ENCODE assay signal across 9 cellular contexts in the genomic region with DNA sequence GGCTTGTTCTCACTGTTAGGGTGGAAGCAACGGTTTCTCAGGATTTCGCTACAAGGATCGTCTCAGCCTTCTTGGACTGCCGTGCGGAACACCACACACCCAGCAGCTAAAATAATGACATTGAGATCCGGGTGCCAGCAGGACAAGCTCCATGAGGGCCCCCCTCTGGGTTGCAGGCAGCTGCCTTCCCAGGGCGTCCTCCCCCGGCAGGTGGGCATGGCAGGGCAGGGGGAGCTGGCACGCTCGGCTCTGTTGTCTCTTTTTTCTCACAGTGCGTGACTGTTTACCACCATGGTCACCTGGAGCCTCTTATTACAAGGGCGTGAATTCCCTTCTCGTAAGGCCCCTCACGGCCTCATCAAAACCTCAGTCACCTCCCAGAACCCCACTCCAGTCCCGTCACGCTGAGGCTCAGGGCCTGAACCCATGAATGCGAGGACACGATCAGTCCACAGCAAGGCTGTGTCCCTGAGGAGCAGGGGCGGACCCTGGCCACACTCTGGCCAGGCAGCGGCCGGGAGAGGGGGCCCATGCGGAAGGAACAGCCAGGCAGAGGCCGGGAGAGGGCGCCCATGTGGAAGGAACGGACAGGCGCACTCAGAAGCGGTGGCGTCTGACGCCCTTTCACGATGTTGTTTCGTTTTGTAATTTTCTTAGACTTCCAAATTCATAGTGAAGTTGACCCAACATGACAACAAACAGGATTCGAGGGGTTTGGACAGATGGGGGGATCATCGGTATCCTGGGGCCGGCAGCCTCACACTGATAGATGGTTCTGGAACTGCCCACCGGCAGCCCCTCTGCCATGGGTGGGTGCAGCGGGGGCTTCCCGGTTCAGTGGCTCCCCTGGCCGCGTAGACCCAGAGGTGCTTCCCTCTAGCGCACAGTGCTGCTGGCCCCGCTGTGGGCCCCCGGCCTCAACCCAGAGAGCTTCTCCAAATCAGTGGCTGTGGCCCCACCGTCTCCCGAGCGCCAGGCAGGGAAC. TPM values are rescaled to one million over a fixed set of nuclear protein-coding genes. Genes with fewer than 3 reads are reported as not detected.
A peak's percentile ranks its signal among the peaks of the same experiment; 100 is the strongest.
DNase-seq lines count a peak whose midpoint lies in the region; ATAC-seq and TF ChIP-seq lines count a peak whose summit lies in the region.
"Had no signal": no experiment of that assay in that cellular context is flagged by ENCODE, and none has a peak within 500 bp of the region (broad histone marks: within the 10 kb centered on the region; RNA-seq: fewer than 3 reads in every experiment).

No MANE protein-coding gene starts in this region.

- no peaks in the 10 kb centered on the region for H3K79me2 ChIP-seq in trophoblast cell (ENCODE audit: control insufficient read depth, insufficient read depth, low read length, poor library complexity)

- H3K9ac ChIP-seq in trophoblast cell (ENCODE audit: low read length): no peak overlapping the region

- H3K27me3 Mint-ChIP-seq in CD14-positive monocyte (ENCODE audit: low read depth in 3 of 3): peaks cover 63 to 82% (median 72%) of the 10 kb centered on the region in 3 donors
- peaks cover 64% of the 10 kb centered on the region for H3K27me3 Mint-ChIP-seq in activated naive CD8-positive, alpha-beta T cell treated with anti-CD3 and anti-CD28 coated beads, Interleukin-2, amount 10 ng/mL, durations not matched to agents 7 days and 5 days

- no peak overlapping the region for H2BK120ac ChIP-seq in trophoblast cell (ENCODE audit: insufficient read depth, low read length, poor library complexity)

- H3K4me3 ChIP-seq in H7 (ENCODE audit: insufficient read depth, low read depth, low read length) (no peak overlapping the region), cardiac muscle cell (no peak overlapping the region), trophoblast cell (ENCODE audit: low read depth, low read length) (no peak overlapping the region)
- H3K4me3 ChIP-seq: SJCRH30 had no signal

- no peak overlapping the region for H4K8ac ChIP-seq in trophoblast cell (ENCODE audit: low read depth, low read length)

- no peak overlapping the region for H3K4ac ChIP-seq in trophoblast cell (ENCODE audit: low read depth, low read length)

- H2BK5ac ChIP-seq in trophoblast cell (ENCODE audit: low read depth, low read length, poor library complexity): no peak overlapping the region

- H3K27ac ChIP-seq in cardiac muscle cell (no peak overlapping the region), trophoblast cell (ENCODE audit: low read depth, low read length) (no peak overlapping the region)
- H3K27ac ChIP-seq: SJCRH30 had no signal

- ATAC-seq in activated naive CD8-positive, alpha-beta T cell treated with anti-CD3 and anti-CD28 coated beads, Interleukin-2, amount 10 ng/mL, durations not matched to agents 7 days and 5 days (ENCODE audit: low read depth): peak; percentile 70
- ATAC-seq in GM21390 (IDR thresholded peaks at IDR 0.05; ENCODE audit: unreplicated experiment): no peak
- ATAC-seq in HG03175 (IDR thresholded peaks at IDR 0.05; ENCODE audit: unreplicated experiment): no peak

- no peaks in the 10 kb centered on the region for H3K79me1 ChIP-seq in trophoblast cell (ENCODE audit: low read length)

- peak; percentile 54 for TF ChIP-seq CTCF in CD14-positive monocyte (IDR thresholded peaks at IDR 0.05)
- TF ChIP-seq CTCF in cardiac muscle cell (IDR thresholded peaks at IDR 0.05; ENCODE audit: low read depth, low read length): peak; percentile 79

- H3K18ac ChIP-seq in trophoblast cell (ENCODE audit: low read length): no peak overlapping the region

- DNase-seq in CD14-positive monocyte (ENCODE audit: low spot score) (no peak), H7 (peak; percentile 94), NCI-H82 treated with DMSO at 0.1 percent for 48 hours (lab: John Stamatoyannopoulos, UW; ENCODE audit: unreplicated experiment) (peak; percentile 49), cardiac muscle cell (ENCODE audit: low read depth in 1 of 2, low spot score in 1 of 2) (peak; percentile 79 to 84), trophoblast cell (peak; percentile 69 to 75)
- DNase-seq in activated naive CD8-positive, alpha-beta T cell treated with anti-CD3 and anti-CD28 coated beads, Interleukin-2, amount 10 ng/mL, durations not matched to agents 7 days and 5 days: peak; percentile 64

- H2AFZ ChIP-seq in trophoblast cell (ENCODE audit: insufficient read depth, low read length, poor library complexity): no peak overlapping the region

- no peaks in the 10 kb centered on the region for H3K4me1 ChIP-seq in cardiac muscle cell (ENCODE audit: low read depth)
- H3K4me1 ChIP-seq in trophoblast cell (ENCODE audit: control insufficient read depth in 1 of 2, insufficient read depth in 2 of 2, low read length in 2 of 2): peaks cover 0 to 7% of the 10 kb centered on the region in 2 experiments

- intact Hi-C loops in CD14-positive monocyte (cut with micrococcal nuclease): no loop called here

- H2AK5ac ChIP-seq in trophoblast cell (ENCODE audit: low read length): no peak overlapping the region

- no peaks in the 10 kb centered on the region for H3K9me3 ChIP-seq in cardiac muscle cell (ENCODE audit: low read depth)
- no peaks in the 10 kb centered on the region for H3K9me3 ChIP-seq in trophoblast cell (ENCODE audit: insufficient read depth, low read depth, low read length)
- H3K9me3 ChIP-seq: SJCRH30 had no signal

- H4K12ac ChIP-seq in trophoblast cell (ENCODE audit: low read depth, low read length): no peak overlapping the region

- peaks cover 0 to 22% (median 5%) of the 10 kb centered on the region in 7 donors for H3K9me3 Mint-ChIP-seq in CD14-positive monocyte
- no peaks in the 10 kb centered on the region for H3K9me3 Mint-ChIP-seq in activated naive CD8-positive, alpha-beta T cell treated with anti-CD3 and anti-CD28 coated beads, Interleukin-2, amount 10 ng/mL, durations not matched to agents 7 days and 5 days

- no peak overlapping the region for H3K23ac ChIP-seq in trophoblast cell (ENCODE audit: low read length)

- H3K36me3 Mint-ChIP-seq in CD14-positive monocyte: no peaks in the 10 kb centered on the region
- no peaks in the 10 kb centered on the region for H3K36me3 Mint-ChIP-seq in activated naive CD8-positive, alpha-beta T cell treated with anti-CD3 and anti-CD28 coated beads, Interleukin-2, amount 10 ng/mL, durations not matched to agents 7 days and 5 days

- peaks cover 27% of the 10 kb centered on the region for H3K4me1 Mint-ChIP-seq in CD14-positive monocyte
- peaks cover 22% of the 10 kb centered on the region for H3K4me1 Mint-ChIP-seq in activated naive CD8-positive, alpha-beta T cell treated with anti-CD3 and anti-CD28 coated beads, Interleukin-2, amount 10 ng/mL, durations not matched to agents 7 days and 5 days

- no CpG with 5 or more reads among the region's 45 CpGs for WGBS in trophoblast cell (ENCODE audit: extremely low coverage, insufficient coverage, insufficient read length)

- H2BK12ac ChIP-seq in trophoblast cell (ENCODE audit: low read length): no peak overlapping the region

- POLR2A ChIA-PET in activated naive CD8-positive, alpha-beta T cell treated with anti-CD3 and anti-CD28 coated beads, Interleukin-2, amount 10 ng/mL, durations not matched to agents 7 days and 5 days (lab: Charles Lee): interaction anchor here (1.1 to 1.2 kb wide), 2 partner anchors 11 to 14 kb away, joined by 3 read pairs; no protein-coding TSS in a partner anchor

- peak overlapping the region; percentile 80 to 91 for H3K4me3 Mint-ChIP-seq in CD14-positive monocyte
- peak overlapping the region; percentile 78 for H3K4me3 Mint-ChIP-seq in activated naive CD8-positive, alpha-beta T cell treated with anti-CD3 and anti-CD28 coated beads, Interleukin-2, amount 10 ng/mL, durations not matched to agents 7 days and 5 days

- H3K27me3 ChIP-seq in H7 (ENCODE audit: control insufficient read depth, insufficient read depth, low read length): peaks cover 37% of the 10 kb centered on the region
- peaks cover 28% of the 10 kb centered on the region for H3K27me3 ChIP-seq in cardiac muscle cell
- H3K27me3 ChIP-seq in trophoblast cell (ENCODE audit: insufficient read depth, low read length): peaks cover 7% of the 10 kb centered on the region
- H3K27me3 ChIP-seq: SJCRH30 had no signal

- H3K36me3 ChIP-seq in H7 (replicated peaks; ENCODE audit: control insufficient read depth, insufficient read depth, low read length) (no peaks in the 10 kb centered on the region), cardiac muscle cell (no peaks in the 10 kb centered on the region), trophoblast cell (ENCODE audit: control insufficient read depth in 1 of 2, insufficient read depth in 2 of 2, low read length in 2 of 2) (no peaks in the 10 kb centered on the region)
- H3K36me3 ChIP-seq: SJCRH30 had no signal

- no peak overlapping the region for H3K14ac ChIP-seq in trophoblast cell (ENCODE audit: low read length)

- H3K27ac Mint-ChIP-seq in CD14-positive monocyte: peak overlapping the region in 1 of 7 donors; percentile 25
- H3K27ac Mint-ChIP-seq in activated naive CD8-positive, alpha-beta T cell treated with anti-CD3 and anti-CD28 coated beads, Interleukin-2, amount 10 ng/mL, durations not matched to agents 7 days and 5 days: peak overlapping the region; percentile 54

- no peak overlapping the region for H3K4me2 ChIP-seq in trophoblast cell (ENCODE audit: low read length)

- H4K91ac ChIP-seq in trophoblast cell (ENCODE audit: low read depth, low read length): no peak overlapping the region

RNA-seq across cellular contexts. Expression of a gene that starts 10.0 kb away (rescaled TPM):
- polyA plus RNA-seq in CD14-positive monocyte (not detected), cardiac muscle cell (not detected in 2 replicates)
- not detected in 2 replicates for total RNA-seq in H7 (2014; rRNA removed; shearing (Covaris generic))
- not detected for total RNA-seq in activated naive CD8-positive, alpha-beta T cell treated with anti-CD3 and anti-CD28 coated beads, Interleukin-2, amount 10 ng/mL, durations not matched to agents 7 days and 5 days
- total RNA-seq in cardiac muscle cell: not detected in 2 replicates
- polyA plus RNA-seq in trophoblast cell (2013): not detected in 2 replicates
- total RNA-seq: SJCRH30 had no signal

RNA-seq across cellular contexts. Expression of a gene that starts 18.2 kb away (rescaled TPM):
- polyA plus RNA-seq in CD14-positive monocyte (not detected), cardiac muscle cell (not detected in 2 replicates)
- 0.15 and 0.28 TPM in 2 replicates for total RNA-seq in H7 (2014; rRNA removed; shearing (Covaris generic))
- not detected for total RNA-seq in activated naive CD8-positive, alpha-beta T cell treated with anti-CD3 and anti-CD28 coated beads, Interleukin-2, amount 10 ng/mL, durations not matched to agents 7 days and 5 days
- not detected in 2 replicates for total RNA-seq in cardiac muscle cell
- 0.15 and 0.16 TPM in 2 replicates for polyA plus RNA-seq in trophoblast cell (2013)
- total RNA-seq: SJCRH30 had no signal
